8 cellular contexts compared by ENCODE assay signal in the genomic region with DNA sequence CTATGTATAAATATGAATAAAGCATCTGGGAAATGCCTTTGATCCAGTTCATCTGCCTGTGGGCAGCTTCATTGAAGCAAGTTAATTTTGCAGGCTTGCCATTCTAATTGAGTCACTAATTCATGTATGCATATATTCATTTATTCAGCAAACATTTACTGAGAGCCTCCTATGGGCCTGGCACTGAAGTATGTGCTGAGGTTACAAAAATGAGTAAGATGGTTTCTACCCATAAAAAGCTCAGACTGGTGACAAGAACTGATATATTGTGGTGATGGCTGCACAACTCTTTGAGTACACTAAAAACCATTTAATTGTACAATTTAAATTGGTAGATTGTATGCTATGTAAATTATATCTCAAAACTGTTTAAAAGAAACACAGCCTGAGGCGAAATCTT. TPM values are rescaled to one million over a fixed set of nuclear protein-coding genes. Genes with fewer than 3 reads are reported as not detected.
A peak's percentile ranks its signal among the peaks of the same experiment; 100 is the strongest.
DNase-seq lines count a peak whose midpoint lies in the region; ATAC-seq and TF ChIP-seq lines count a peak whose summit lies in the region.

No MANE protein-coding gene starts in this region.

- H3K27ac ChIP-seq in 22Rv1 (peak overlapping the region; percentile 92), angular gyrus (ENCODE audit: low read depth, low read length) (peak overlapping the region; percentile 95), mesodermal cell (ENCODE audit: low read depth, low read length, severe bottlenecking) (peak overlapping the region; percentile 97)

- TF ChIP-seq CTCF in 22Rv1 (IDR thresholded peaks at IDR 0.05), result no peak
- TF ChIP-seq CTCF in HFF-Myc (IDR thresholded peaks at IDR 0.05; ENCODE audit: low read depth, low read length, missing control alignments), result no peak
- no peak for TF ChIP-seq CTCF in mucosa of descending colon (IDR thresholded peaks at IDR 0.05)

- H3K36me3 ChIP-seq in mesodermal cell (ENCODE audit: control insufficient read depth, insufficient read depth, low read length), result peaks cover 16% of the 10 kb centered on the region
- no peaks in the 10 kb centered on the region for H3K36me3 ChIP-seq in mucosa of descending colon (ENCODE audit: low read depth)

- H3K9me3 ChIP-seq in mesodermal cell (ENCODE audit: control insufficient read depth, low read length) (no peaks in the 10 kb centered on the region), mucosa of descending colon (no peaks in the 10 kb centered on the region)

- no peak for ATAC-seq in mucosa of descending colon
- no peak for ATAC-seq in GM18502 (IDR thresholded peaks at IDR 0.05; ENCODE audit: poor library complexity, unreplicated experiment)

- intact Hi-C loops in mucosa of descending colon (cut with DNase I, micrococcal nuclease), result no loop called here

- H3K4me1 ChIP-seq in mesodermal cell (ENCODE audit: control insufficient read depth, insufficient read depth, low read length, poor library complexity, severe bottlenecking) (no peaks in the 10 kb centered on the region), mucosa of descending colon (ENCODE audit: low read depth) (peaks cover 9% of the 10 kb centered on the region)

- no peak for DNase-seq in HFF-Myc (ENCODE audit: extremely low read depth, low read depth)
- DNase-seq in mucosa of descending colon, result no peak
- DNase-seq in middle frontal gyrus (ENCODE audit: extremely low spot score, low spot score), result no peak
- DNase-seq in glomerular visceral epithelial cell (ENCODE audit: extremely low spot score), result no peak

- WGBS in mesodermal cell (ENCODE audit: insufficient coverage in 2 of 2), 2 experiments, result 100% methylated on average over 1 of the region's 1 CpG

- peak overlapping the region; percentile 61 for H3K4me3 ChIP-seq in HFF-Myc (replicated peaks; ENCODE audit: low read depth, low read length)
- peak overlapping the region; percentile 78 for H3K4me3 ChIP-seq in mesodermal cell (ENCODE audit: extremely low read depth, insufficient read depth, low read length, poor library complexity, severe bottlenecking)
- H3K4me3 ChIP-seq in mucosa of descending colon, result no peak overlapping the region

RNA-seq across cellular contexts. Expression of a gene that starts 1.1 kb away (rescaled TPM):
- 15.5 TPM for polyA plus RNA-seq in mesodermal cell (2013, experiment 1 of 2)
- polyA plus RNA-seq in mesodermal cell (2013, experiment 2 of 2), result 27.5 TPM
- total RNA-seq in mucosa of descending colon, result 10 to 100 TPM; 28.3 to 35.0 (median 29.1) TPM

RNA-seq across cellular contexts. Expression of a gene that starts 42.3 kb away (rescaled TPM):
- polyA plus RNA-seq in mesodermal cell (2013, experiment 1 of 2), result 13.7 TPM
- polyA plus RNA-seq in mesodermal cell (2013, experiment 2 of 2), result 13.4 TPM
- total RNA-seq in mucosa of descending colon, result 10 to 100 TPM; 38.5 to 51.0 (median 42.7) TPM
